Comparison of ENCODE assay signal across 14 cellular contexts in the genomic region with DNA sequence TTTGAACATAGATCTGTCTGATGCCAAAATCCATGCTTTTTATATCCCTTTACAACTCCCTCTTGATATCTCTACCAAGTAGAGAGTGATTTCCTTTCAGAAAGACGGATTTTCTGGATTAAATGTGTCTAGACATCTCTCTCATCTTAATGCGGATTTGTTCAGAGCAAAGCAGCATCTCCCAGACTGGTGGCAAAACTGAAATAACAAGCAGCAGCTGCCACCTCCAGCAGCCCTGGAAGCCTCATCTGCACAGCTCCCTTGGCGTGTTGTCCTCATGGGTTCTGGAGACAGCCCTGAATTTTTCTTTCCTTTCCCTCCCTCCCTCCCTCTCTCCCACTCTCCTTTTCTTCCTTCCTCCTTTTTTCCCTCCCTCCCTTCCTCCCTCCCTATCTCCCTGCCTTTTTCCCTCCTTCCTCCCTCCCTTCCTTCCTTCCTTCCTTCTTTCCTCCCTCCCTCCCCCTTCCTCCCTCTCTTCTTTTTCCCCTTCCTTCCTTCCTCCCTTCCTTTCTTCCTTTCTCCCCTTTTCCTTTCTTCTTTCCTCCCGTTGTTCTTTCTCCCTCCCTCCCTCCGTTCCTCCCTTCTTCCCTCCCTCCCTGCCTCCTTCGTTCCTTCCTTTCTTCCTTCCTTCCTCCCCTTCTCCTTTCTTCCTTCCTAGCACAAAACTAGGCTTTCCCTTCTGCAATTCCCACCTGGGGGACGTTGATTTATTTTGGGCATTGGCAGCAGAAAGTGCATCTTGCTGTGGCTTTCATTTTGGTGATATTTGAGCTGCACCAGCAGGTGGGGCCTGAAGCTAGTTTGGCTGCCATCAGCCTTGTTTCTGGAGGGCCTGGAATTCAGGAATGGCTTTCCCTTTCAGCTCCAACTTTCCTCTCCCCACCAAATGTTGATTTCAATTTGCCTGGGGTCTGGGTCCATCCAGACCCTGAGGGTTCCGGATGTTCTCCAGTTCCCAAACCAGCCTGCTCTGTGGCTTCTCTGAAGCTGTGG.
A peak's percentile ranks its signal among the peaks of the same experiment; 100 is the strongest.
DNase-seq lines count a peak whose midpoint lies in the region; ATAC-seq and TF ChIP-seq lines count a peak whose summit lies in the region.
"Had no signal": no experiment of that assay in that cellular context is flagged by ENCODE, and none has a peak within 500 bp of the region (broad histone marks: within the 10 kb centered on the region; RNA-seq: fewer than 3 reads in every experiment).

No MANE protein-coding gene starts in this region.

- peak; percentile 13 for DNase-seq in DMS 273 treated with DMSO at 0.1 percent for 48 hours (lab: John Stamatoyannopoulos, UW)
- DNase-seq in NCI-H1092 (lab: John Stamatoyannopoulos, UW): peak; percentile 22
- peak; percentile 21 for DNase-seq in cerebellar cortex (ENCODE audit: low spot score)
- DNase-seq in neural crest cell (ENCODE audit: low read depth, low spot score): no peak
- no peak for DNase-seq in amygdala (lab: John Stamatoyannopoulos, UW)
- no peak for DNase-seq in pons (ENCODE audit: low spot score)
- DNase-seq: activated CD4-positive, alpha-beta memory T cell treated with anti-CD3 and anti-CD28 coated beads for 36 hours; C1 segment of cervical spinal cord; central memory CD4-positive, alpha-beta T cell; NCI-H446; PC-3; substantia nigra had no signal

- peaks cover 3% of the 10 kb centered on the region for H3K27me3 Mint-ChIP-seq in neural crest cell (ENCODE audit: low read depth)

- no peak for ATAC-seq in GM19351 (IDR thresholded peaks at IDR 0.05; ENCODE audit: unreplicated experiment)
- ATAC-seq: PC-3 had no signal

- peaks cover 3% of the 10 kb centered on the region for H3K4me1 Mint-ChIP-seq in neural crest cell
- H3K4me1 Mint-ChIP-seq: memory B cell had no signal

- H3K4me3 Mint-ChIP-seq in neural crest cell: no peak overlapping the region
- H3K4me3 Mint-ChIP-seq: activated CD4-positive, alpha-beta memory T cell treated with anti-CD3 and anti-CD28 coated beads for 36 hours; memory B cell had no signal

- no peaks in the 10 kb centered on the region for H3K36me3 Mint-ChIP-seq in neural crest cell (ENCODE audit: low read depth)
- H3K36me3 Mint-ChIP-seq: activated CD4-positive, alpha-beta memory T cell treated with anti-CD3 and anti-CD28 coated beads for 36 hours; memory B cell had no signal

- peak; percentile 48 for TF ChIP-seq CTCF in neural crest cell (conservative IDR thresholded peaks at IDR 0.05)

- peak overlapping the region; percentile 35 for H3K27ac Mint-ChIP-seq in neural crest cell (ENCODE audit: unreplicated experiment)
- H3K27ac Mint-ChIP-seq: activated CD4-positive, alpha-beta memory T cell treated with anti-CD3 and anti-CD28 coated beads for 36 hours; memory B cell had no signal

- H3K9me3 Mint-ChIP-seq in neural crest cell: no peaks in the 10 kb centered on the region
- H3K9me3 Mint-ChIP-seq: memory B cell had no signal

Comparison
In these comparisons a context has a peak if more than half of its experiments do, and no peak if none do; other contexts are left out.
1. DNase-seq: peak in DMS 273 treated with DMSO at 0.1 percent for 48 hours (single experiment), NCI-H1092 (single experiment) and cerebellar cortex (single experiment); none in neural crest cell (single experiment), amygdala (0 of 56) and pons (single experiment).